ENCODE assay signal across 9 cellular contexts in genomic region chr1:229058111-229058551, GRCh38.
DNase-seq lines count a peak whose midpoint lies in the region; ATAC-seq lines count a peak whose summit lies in the region.
"Had no signal": no experiment of that assay in that cellular context is flagged by ENCODE, and none has a peak within 500 bp of the region (broad histone marks: within the 10 kb centered on the region; RNA-seq: fewer than 3 reads in every experiment).

No MANE protein-coding gene starts in this region.

- peak; percentile 62 for DNase-seq in NCI-H1105 (lab: John Stamatoyannopoulos, UW)
- peak in 1 of 3 donors; percentile 19 for DNase-seq in T-helper 17 cell
- DNase-seq in central memory CD8-positive, alpha-beta T cell (ENCODE audit: low spot score in 2 of 2) = peak in 1 of 2 donors; percentile 34
- peak; percentile 9 for DNase-seq in stimulated activated CD8-positive, alpha-beta memory T cell treated with anti-CD3 and anti-CD28 coated beads, Interleukin-15, amount 100 ng/mL, for 1 hour (ENCODE audit: low read depth)
- DNase-seq in NCI-H146 (lab: John Stamatoyannopoulos, UW) = no peak
- DNase-seq: colonic mucosa had no signal

- peaks cover 5% of the 10 kb centered on the region for H3K36me3 Mint-ChIP-seq in T-helper 17 cell (ENCODE audit: low read depth)
- no peaks in the 10 kb centered on the region for H3K36me3 Mint-ChIP-seq in central memory CD8-positive, alpha-beta T cell (ENCODE audit: insufficient read depth)

- H3K27me3 Mint-ChIP-seq in T-helper 17 cell = no peaks in the 10 kb centered on the region
- no peaks in the 10 kb centered on the region for H3K27me3 Mint-ChIP-seq in central memory CD8-positive, alpha-beta T cell

- H3K9me3 Mint-ChIP-seq in central memory CD8-positive, alpha-beta T cell = no peaks in the 10 kb centered on the region

- H3K4me3 Mint-ChIP-seq in T-helper 17 cell = peak overlapping the region; percentile 78
- H3K4me3 Mint-ChIP-seq in central memory CD8-positive, alpha-beta T cell = peak overlapping the region; percentile 33

- H3K4me1 Mint-ChIP-seq in T-helper 17 cell = peaks cover 52% of the 10 kb centered on the region
- H3K4me1 Mint-ChIP-seq in central memory CD8-positive, alpha-beta T cell = peaks cover 31% of the 10 kb centered on the region

- H3K27ac Mint-ChIP-seq in T-helper 17 cell = peak overlapping the region; percentile 68
- no peak overlapping the region for H3K27ac Mint-ChIP-seq in central memory CD8-positive, alpha-beta T cell (ENCODE audit: low read depth)

- no peaks in the 10 kb centered on the region for H3K9me3 ChIP-seq in T-helper 17 cell (ENCODE audit: control insufficient read depth, low read length, poor library complexity, severe bottlenecking)
- H3K9me3 ChIP-seq: colonic mucosa, tibial artery had no signal

- ATAC-seq in T-helper 17 cell (peak; percentile 87), HG03565 (IDR thresholded peaks at IDR 0.05; ENCODE audit: unreplicated experiment) (no peak), GM19035 (IDR thresholded peaks at IDR 0.05; ENCODE audit: unreplicated experiment) (no peak)
- peak; percentile 75 for ATAC-seq in central memory CD8-positive, alpha-beta T cell (replicated peaks; ENCODE audit: extremely low read depth, poor library complexity, severe bottlenecking)

Comparison
In these comparisons a context has a peak if more than half of its experiments do, and no peak if none do; other contexts are left out.
1. ATAC-seq: peak in T-helper 17 cell (single experiment) and central memory CD8-positive, alpha-beta T cell (single experiment); none in HG03565 (single experiment) and GM19035 (single experiment).